Comparison of ENCODE assay signal across 14 cellular contexts in genomic region chr12:90126125-90126524, GRCh38.
DNase-seq lines count a peak whose midpoint lies in the region; ATAC-seq lines count a peak whose summit lies in the region.
"Had no signal": no experiment of that assay in that cellular context is flagged by ENCODE, and none has a peak within 500 bp of the region (broad histone marks: within the 10 kb centered on the region; RNA-seq: fewer than 3 reads in every experiment).

No MANE protein-coding gene starts in this region.

- no peak overlapping the region for H3K4me3 ChIP-seq in adipocyte (ENCODE audit: low read length)
- H3K4me3 ChIP-seq: HAP-1 had no signal

- intact Hi-C loops in left cardiac atrium (cut with DNase I): no loop called here

- DNase-seq in EH (ENCODE audit: low read depth) (peak; percentile 28), adipocyte (ENCODE audit: low read depth) (peak; percentile 8), left kidney (ENCODE audit: low read depth, low spot score) (peak; percentile 19), left cardiac atrium (no peak), T1000 (lab: John Stamatoyannopoulos, UW) (no peak), midbrain (lab: John Stamatoyannopoulos, UW) (no peak)
- DNase-seq: Calu3; CD4-positive, CD25-positive, alpha-beta regulatory T cell; DMS 273 treated with DMSO at 0.1 percent for 48 hours; EL; IMR-90; KBM-7 had no signal

- H3K4me1 ChIP-seq in adipocyte (ENCODE audit: control insufficient read depth, insufficient read depth, low read length): peaks cover 4% of the 10 kb centered on the region

- H3K27me3 ChIP-seq in adipocyte (replicated peaks; ENCODE audit: control insufficient read depth, insufficient read depth, low read length): no peaks in the 10 kb centered on the region

- H3K36me3 ChIP-seq in adipocyte (ENCODE audit: control insufficient read depth, insufficient read depth, low read length, severe bottlenecking): no peaks in the 10 kb centered on the region
- H3K36me3 ChIP-seq: HAP-1 had no signal

- no peak for ATAC-seq in left cardiac atrium
- ATAC-seq in GM21825 (IDR thresholded peaks at IDR 0.05; ENCODE audit: unreplicated experiment): no peak

- no peaks in the 10 kb centered on the region for H3K9me3 ChIP-seq in adipocyte (ENCODE audit: control insufficient read depth, low read length)
- H3K9me3 ChIP-seq: HAP-1 had no signal

- no peak overlapping the region for H3K9ac ChIP-seq in adipocyte (ENCODE audit: low read length)

Comparison
In these comparisons a context has a peak if more than half of its experiments do, and no peak if none do; other contexts are left out.
1. DNase-seq: peak in EH (single experiment), adipocyte (single experiment) and left kidney (single experiment); none in left cardiac atrium (single experiment), T1000 (single experiment) and midbrain (single experiment).